In genomic region chr1:83990734-83991133, GRCh38 we compare ENCODE assay signal across 33 cellular contexts. TPM values are rescaled to one million over a fixed set of nuclear protein-coding genes. Genes with fewer than 3 reads are reported as not detected.
DNase-seq lines count a peak whose midpoint lies in the region; ATAC-seq, FAIRE-seq and TF ChIP-seq lines count a peak whose summit lies in the region.
"Had no signal": no experiment of that assay in that cellular context is flagged by ENCODE, and none has a peak within 500 bp of the region (broad histone marks: within the 10 kb centered on the region; RNA-seq: fewer than 3 reads in every experiment).

No MANE protein-coding gene starts in this region.

- intact Hi-C loops in MCF 10A (cut with micrococcal nuclease), result loop anchor here (2.0 to 10.0 kb wide), 2 partner anchors 132 to 444 kb away; no protein-coding TSS in a partner anchor
- intact Hi-C loops in mammary epithelial cell (cut with micrococcal nuclease), result loop anchor here (1.0 kb wide), 1 partner anchor 133 kb away; no protein-coding TSS in a partner anchor
- intact Hi-C loops in PC-3 (cut with micrococcal nuclease), result loop anchor here (1.0 kb wide), 1 partner anchor 133 kb away; no protein-coding TSS in a partner anchor
- intact Hi-C loops in adrenal gland (cut with DNase I), result no loop called here

- DNase-seq in MCF 10A (ENCODE audit: unreplicated experiment), result peak; percentile 3
- no peak for DNase-seq in mammary epithelial cell
- DNase-seq in PC-3, result peak; percentile 34
- no peak for DNase-seq in endodermal cell
- DNase-seq in urothelium cell line (ENCODE audit: low spot score), result no peak
- DNase-seq in MV-4-11 (lab: John Stamatoyannopoulos, UW), result no peak
- DNase-seq in small intestine, result no peak
- no peak for DNase-seq in adrenal gland
- DNase-seq: activated CD4-positive, alpha-beta T cell treated with anti-CD3 and anti-CD28 coated beads, Interleukin-2, amount 10 ng/mL, durations not matched to agents 24 days and 14 days; activated effector memory CD4-positive, alpha-beta T cell treated with anti-CD3 and anti-CD28 coated beads, Interleukin-2, amount 50 U/mL, for 16 hours; anterior cingulate cortex; CD4-positive, CD25-positive, alpha-beta regulatory T cell; effector CD4-positive, alpha-beta T cell; foreskin fibroblast; HCEC 1CT; heart left ventricle; left ventricle myocardium superior; MM.1S; NCI-H1417 treated with DMSO at 0.1 percent for 48 hours; NCI-H2029 treated with DMSO at 0.1 percent for 48 hours; NCI-H69; posterior cingulate gyrus; SJCRH30; stimulated activated CD4-positive, alpha-beta T cell treated with anti-CD3 and anti-CD28 coated beads, Interleukin-2, amount 100 ng/mL, for 24 hours; stimulated activated naive CD8-positive, alpha-beta T cell treated with anti-CD3 and anti-CD28 coated beads, Interleukin-15, Interleukin-2, amounts not matched to agents 100 U/mL and 50 U/mL, for 24 hours; T1000 had no signal

- H3K27ac Mint-ChIP-seq in MCF 10A (ENCODE audit: low read depth, unreplicated experiment) (no peak overlapping the region), endodermal cell (no peak overlapping the region)
- H3K27ac Mint-ChIP-seq: activated CD4-positive, alpha-beta T cell treated with anti-CD3 and anti-CD28 coated beads, Interleukin-2, amount 10 ng/mL, durations not matched to agents 24 days and 14 days; activated naive CD8-positive, alpha-beta T cell; CD4-positive, CD25-positive, alpha-beta regulatory T cell had no signal

- H3K9me3 ChIP-seq in mammary epithelial cell (replicated peaks; ENCODE audit: insufficient read depth, low read length) (peaks cover 4% of the 10 kb centered on the region), PC-3 (ENCODE audit: low read length) (no peaks in the 10 kb centered on the region), endodermal cell (ENCODE audit: control insufficient read depth, low read length) (no peaks in the 10 kb centered on the region), small intestine (ENCODE audit: control insufficient read depth, low read depth) (no peaks in the 10 kb centered on the region), adrenal gland (replicated peaks in 1 of 3) (no peaks in the 10 kb centered on the region)
- H3K9me3 ChIP-seq: neutrophil had no signal

- H3F3A ChIP-seq in PC-3 (ENCODE audit: low read length, unreplicated experiment), result no peaks in the 10 kb centered on the region

- H3K9ac ChIP-seq in mammary epithelial cell (ENCODE audit: insufficient read depth, low read length) (no peak overlapping the region), PC-3 (ENCODE audit: low read length) (no peak overlapping the region), endodermal cell (ENCODE audit: extremely low read depth, low read length, poor library complexity, severe bottlenecking) (no peak overlapping the region)

- H3K27me3 ChIP-seq in mammary epithelial cell (ENCODE audit: insufficient read depth, low read length) (no peaks in the 10 kb centered on the region), PC-3 (ENCODE audit: low read length) (no peaks in the 10 kb centered on the region), endodermal cell (ENCODE audit: control insufficient read depth, insufficient read depth, low read length, poor library complexity, severe bottlenecking) (no peaks in the 10 kb centered on the region), small intestine (ENCODE audit: control insufficient read depth in 2 of 2, insufficient read depth in 2 of 2, low read length in 2 of 2) (no peaks in the 10 kb centered on the region), adrenal gland (no peaks in the 10 kb centered on the region)
- H3K27me3 ChIP-seq: breast epithelium, heart left ventricle, right atrium auricular region, SJCRH30 had no signal

- H3K4me2 ChIP-seq in mammary epithelial cell (ENCODE audit: insufficient read depth, low read depth, low read length), result no peak overlapping the region
- H3K4me2 ChIP-seq in PC-3 (ENCODE audit: low read length), result no peak overlapping the region

- no peak for TF ChIP-seq POLR2A in adrenal gland (IDR thresholded peaks at IDR 0.05)

- peaks cover 3% of the 10 kb centered on the region for H3K79me2 ChIP-seq in mammary epithelial cell (ENCODE audit: insufficient read depth, low read length)
- no peaks in the 10 kb centered on the region for H3K79me2 ChIP-seq in PC-3 (ENCODE audit: low read length)

- peak; percentile 63 for FAIRE-seq in urothelium cell line (lab: Jason Lieb, UNC)
- FAIRE-seq in small intestine (lab: Jason Lieb, UNC), result no peak
- FAIRE-seq: colon, keratinocyte, RCC 7860 had no signal

- H2AFZ ChIP-seq in mammary epithelial cell (ENCODE audit: low read depth, low read length) (no peak overlapping the region), PC-3 (ENCODE audit: low read length) (no peak overlapping the region)

- H3K4me1 ChIP-seq in mammary epithelial cell (ENCODE audit: insufficient read depth, low read length) (no peaks in the 10 kb centered on the region), PC-3 (ENCODE audit: insufficient read depth, low read length) (no peaks in the 10 kb centered on the region), endodermal cell (ENCODE audit: control insufficient read depth, insufficient read depth, low read length) (no peaks in the 10 kb centered on the region), small intestine (ENCODE audit: control insufficient read depth in 2 of 2, insufficient read depth in 1 of 2, low read depth in 1 of 2, low read length in 1 of 2) (no peaks in the 10 kb centered on the region), adrenal gland (replicated peaks in 1 of 2) (no peaks in the 10 kb centered on the region)
- H3K4me1 ChIP-seq: breast epithelium, heart left ventricle, right atrium auricular region, SJCRH30 had no signal

- POLR2A ChIA-PET in MCF 10A (lab: Yijun Ruan, JAX) (no interaction called here), PC-3 (lab: Charles Lee; ENCODE audit: unreplicated experiment) (no interaction called here)

- peak; percentile 11 for TF ChIP-seq CTCF in MCF 10A (IDR thresholded peaks at IDR 0.05; ENCODE audit: unreplicated experiment)
- peak in 1 of 2 donors; percentile 37 for TF ChIP-seq CTCF in mammary epithelial cell (conservative IDR thresholded peaks at IDR 0.05 in 1 of 2, IDR thresholded peaks at IDR 0.05 in 1 of 2; ENCODE audit: extremely low read depth in 1 of 2, insufficient read depth in 1 of 2, low read depth in 1 of 2, low read length in 2 of 2)
- peak; percentile 54; the same call in 1 of the 2 replicates for TF ChIP-seq CTCF in PC-3 (conservative IDR thresholded peaks at IDR 0.05; ENCODE audit: low read depth, low read length)
- peak; percentile 16 for TF ChIP-seq CTCF in endodermal cell (conservative IDR thresholded peaks at IDR 0.05)
- TF ChIP-seq CTCF in adrenal gland (IDR thresholded peaks at IDR 0.05), result no peak

- in situ Hi-C loops in mammary epithelial cell (cut with MboI; ENCODE audit: low sequenced_read_pairs in 2 of 2), result no loop called here

- H3K27me3 Mint-ChIP-seq in MCF 10A (ENCODE audit: insufficient read depth, unreplicated experiment), result no peaks in the 10 kb centered on the region
- peaks cover 15% of the 10 kb centered on the region for H3K27me3 Mint-ChIP-seq in endodermal cell (ENCODE audit: insufficient read depth)

- dilution Hi-C loops in mammary epithelial cell (cut with HindIII; ENCODE audit: low sequenced_read_pairs), result no loop called here

- 0 out of 2 replicates have a peak, but pooled peaks have one; percentile 35 for ATAC-seq in PC-3
- ATAC-seq: heart left ventricle; left ventricle myocardium superior; stimulated activated naive CD8-positive, alpha-beta T cell treated with anti-CD3 and anti-CD28 coated beads, Interleukin-15, Interleukin-2, amounts not matched to agents 100 U/mL and 50 U/mL, for 24 hours had no signal

- CTCF ChIA-PET in MCF 10A (lab: Yijun Ruan, JAX) (interaction anchor here (2.4 kb wide), 1 partner anchor 131 kb away, joined by 11 read pairs; no protein-coding TSS in a partner anchor), mammary epithelial cell (lab: Charles Lee; ENCODE audit: low non-redundant PET) (no interaction called here), PC-3 (lab: Charles Lee) (no interaction called here)

- H3K4me1 Mint-ChIP-seq in MCF 10A (ENCODE audit: insufficient read depth, unreplicated experiment) (no peaks in the 10 kb centered on the region), endodermal cell (no peaks in the 10 kb centered on the region)
- H3K4me1 Mint-ChIP-seq: activated CD4-positive, alpha-beta T cell treated with anti-CD3 and anti-CD28 coated beads, Interleukin-2, amount 10 ng/mL, durations not matched to agents 24 days and 14 days; CD4-positive, CD25-positive, alpha-beta regulatory T cell had no signal

- 100% methylated on average over 2 of the region's 2 CpGs for WGBS in mammary epithelial cell (ENCODE audit: low coverage, missing lambda C conversion rate)
- 90 to 100% methylated on average over 1 to 2 of the region's 2 CpGs for WGBS in endodermal cell (ENCODE audit: insufficient coverage in 1 of 2, insufficient read length in 1 of 2), 2 experiments
- 53 to 85% (median 65%) methylated on average over 2 of the region's 2 CpGs for WGBS in small intestine, 3 donors
- 75 to 83% (median 76%) methylated on average over 2 of the region's 2 CpGs for WGBS in adrenal gland, 4 donors

- H3K9me2 ChIP-seq in PC-3 (replicated peaks; ENCODE audit: low read length), result no peaks in the 10 kb centered on the region

- H3K9me3 Mint-ChIP-seq in MCF 10A (ENCODE audit: unreplicated experiment), result peaks cover 4% of the 10 kb centered on the region
- H3K9me3 Mint-ChIP-seq in endodermal cell, result peaks cover 7% of the 10 kb centered on the region
- H3K9me3 Mint-ChIP-seq: activated CD4-positive, alpha-beta T cell treated with anti-CD3 and anti-CD28 coated beads, Interleukin-2, amount 10 ng/mL, durations not matched to agents 24 days and 14 days had no signal

- BruUV-seq in MCF 10A (replicated peaks; lab: Mats Ljungman, UMichigan) (no TSS peak), mammary epithelial cell (replicated peaks; lab: Mats Ljungman, UMichigan) (no TSS peak), PC-3 (replicated peaks; lab: Mats Ljungman, UMichigan) (no TSS peak)

- H3K36me3 ChIP-seq in mammary epithelial cell (ENCODE audit: insufficient read depth, low read length), result no peaks in the 10 kb centered on the region
- no peaks in the 10 kb centered on the region for H3K36me3 ChIP-seq in PC-3 (ENCODE audit: low read depth, low read length)
- no peaks in the 10 kb centered on the region for H3K36me3 ChIP-seq in endodermal cell (ENCODE audit: control insufficient read depth, insufficient read depth, low read length)
- H3K36me3 ChIP-seq in small intestine (ENCODE audit: control insufficient read depth in 2 of 2, insufficient read depth in 2 of 2, low read length in 2 of 2), result no peaks in the 10 kb centered on the region
- H3K36me3 ChIP-seq in adrenal gland (replicated peaks in 1 of 2), result no peaks in the 10 kb centered on the region
- H3K36me3 ChIP-seq: breast epithelium, heart left ventricle, neutrophil, right atrium auricular region had no signal

- H3K4me3 ChIP-seq in mammary epithelial cell (replicated peaks in 1 of 3; ENCODE audit: insufficient read depth in 1 of 3, low read depth in 2 of 3, low read length in 3 of 3) (no peak overlapping the region), PC-3 (ENCODE audit: low read length) (no peak overlapping the region), endodermal cell (ENCODE audit: low read length) (no peak overlapping the region), small intestine (ENCODE audit: low read depth in 1 of 2, low read length in 2 of 2) (no peak overlapping the region), adrenal gland (no peak overlapping the region)
- H3K4me3 ChIP-seq: breast epithelium, heart left ventricle, right atrium auricular region, SJCRH30 had no signal

- no peak overlapping the region for H3K27ac ChIP-seq in mammary epithelial cell (ENCODE audit: insufficient read depth, low read depth, low read length)
- no peak overlapping the region for H3K27ac ChIP-seq in PC-3 (ENCODE audit: low read length)
- no peak overlapping the region for H3K27ac ChIP-seq in endodermal cell (ENCODE audit: low read depth, low read length)
- H3K27ac ChIP-seq in small intestine (ENCODE audit: low read depth in 1 of 2, low read length in 1 of 2), result no peak overlapping the region
- no peak overlapping the region for H3K27ac ChIP-seq in adrenal gland
- H3K27ac ChIP-seq: breast epithelium, heart left ventricle, neutrophil, right atrium auricular region, SJCRH30 had no signal

- H3K36me3 Mint-ChIP-seq in MCF 10A (ENCODE audit: insufficient read depth, unreplicated experiment) (no peaks in the 10 kb centered on the region), endodermal cell (ENCODE audit: low read depth) (no peaks in the 10 kb centered on the region)
- H3K36me3 Mint-ChIP-seq: activated naive CD8-positive, alpha-beta T cell; CD4-positive, CD25-positive, alpha-beta regulatory T cell had no signal

- H3K4me3 Mint-ChIP-seq in MCF 10A (ENCODE audit: unreplicated experiment) (no peak overlapping the region), endodermal cell (no peak overlapping the region)
- H3K4me3 Mint-ChIP-seq: activated CD4-positive, alpha-beta T cell treated with anti-CD3 and anti-CD28 coated beads, Interleukin-2, amount 10 ng/mL, durations not matched to agents 24 days and 14 days; activated naive CD8-positive, alpha-beta T cell; CD4-positive, CD25-positive, alpha-beta regulatory T cell had no signal

- H4K20me1 ChIP-seq in mammary epithelial cell (ENCODE audit: insufficient read depth, low read length), result no peaks in the 10 kb centered on the region
- no peaks in the 10 kb centered on the region for H4K20me1 ChIP-seq in PC-3 (ENCODE audit: low read length)

RNA-seq across cellular contexts. Expression of gene TTLL7, which starts 8.2 kb away (rescaled TPM):
- 2.0 and 2.7 TPM in 2 replicates for total RNA-seq in MCF 10A (2022)
- 10 to 100 TPM; 15.5 to 16.1 TPM for total RNA-seq in mammary epithelial cell
- polyA plus RNA-seq in mammary epithelial cell, result 4.1 TPM
- polyA minus RNA-seq in mammary epithelial cell, result 24.4 TPM
- 3.8 and 6.8 TPM in 2 replicates for total RNA-seq in PC-3 (2014; rRNA removed)
- total RNA-seq in endodermal cell, result 1 to 10 TPM; 3.4 to 3.7 TPM
- polyA plus RNA-seq in endodermal cell (2013, experiment 1 of 2), result 8.7 TPM
- 6.7 TPM for polyA plus RNA-seq in endodermal cell (2013, experiment 2 of 2)
- polyA plus RNA-seq in small intestine, result 1 to 10 TPM in 1 of 3 donors, under 1 TPM in 1, not detected in 1; 0.54 to 1.6 TPM
- total RNA-seq in adrenal gland, result 1 to 10 TPM in 5 of 8 donors, under 1 TPM in 3; 0.06 to 6.3 (median 1.9) TPM
- 1 to 10 TPM; 2.4 to 7.6 (median 5.2) TPM for polyA plus RNA-seq in adrenal gland

Comparison
In these comparisons a context has a peak if more than half of its experiments do, and no peak if none do; other contexts are left out.
1. DNase-seq: peak in MCF 10A (single experiment) and PC-3 (single experiment); none in mammary epithelial cell (single experiment), endodermal cell (single experiment), urothelium cell line (single experiment), MV-4-11 (single experiment), small intestine (single experiment) and adrenal gland (0 of 7).
2. CTCF ChIP-seq: peak in MCF 10A (single experiment), PC-3 (single experiment) and endodermal cell (single experiment); none in adrenal gland (0 of 6).
3. intact Hi-C loops: an anchor here in MCF 10A (2.0 to 10.0 kb wide), mammary epithelial cell (1.0 kb wide) and PC-3 (1.0 kb wide); none called in adrenal gland.